In the genomic region with DNA sequence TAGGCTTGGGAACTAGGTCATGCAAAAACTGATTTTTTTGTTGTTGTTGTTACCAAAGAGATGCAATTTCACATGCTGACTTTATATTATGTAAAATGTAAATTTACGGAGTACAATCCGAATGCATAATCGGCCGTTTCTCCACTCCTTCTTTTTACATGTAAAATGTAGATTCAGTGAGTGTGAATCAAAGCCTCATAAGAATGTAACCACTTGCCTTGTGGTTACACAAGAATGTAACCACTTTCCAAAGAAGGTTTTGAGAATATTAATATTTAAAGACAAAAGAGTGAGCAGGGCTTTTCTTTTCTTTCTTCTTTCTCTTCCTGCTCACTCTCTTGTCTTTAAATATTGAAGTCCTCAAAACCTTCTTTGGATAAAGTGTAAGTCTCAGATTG, we compare ENCODE assay signal across 25 cellular contexts. TPM values are rescaled to one million over a fixed set of nuclear protein-coding genes. Genes with fewer than 3 reads are reported as not detected.
DNase-seq lines count a peak whose midpoint lies in the region; ATAC-seq and TF ChIP-seq lines count a peak whose summit lies in the region.
"Had no signal": no experiment of that assay in that cellular context is flagged by ENCODE, and none has a peak within 500 bp of the region (broad histone marks: within the 10 kb centered on the region; RNA-seq: fewer than 3 reads in every experiment).

No MANE protein-coding gene starts in this region.

- no peak for TF ChIP-seq CTCF in GM23338 (conservative IDR thresholded peaks at IDR 0.05; ENCODE audit: low read depth in 2 of 2)
- no peak for TF ChIP-seq CTCF in WTC11 (IDR thresholded peaks at IDR 0.05)
- no peak for TF ChIP-seq CTCF in fibroblast of villous mesenchyme (IDR thresholded peaks at IDR 0.05; ENCODE audit: insufficient read depth, low read depth, low read length)
- TF ChIP-seq CTCF in CD4-positive, alpha-beta T cell (IDR thresholded peaks at IDR 0.05): no peak
- no peak for TF ChIP-seq CTCF in right atrium auricular region (IDR thresholded peaks at IDR 0.05)

- no peaks in the 10 kb centered on the region for H3K27me3 Mint-ChIP-seq in GM23338 (ENCODE audit: insufficient read depth, low read depth, poor library complexity)
- no peaks in the 10 kb centered on the region for H3K27me3 Mint-ChIP-seq in WTC11 (ENCODE audit: low read depth)
- no peaks in the 10 kb centered on the region for H3K27me3 Mint-ChIP-seq in CD4-positive, alpha-beta T cell

- no peaks in the 10 kb centered on the region for H3K9me3 ChIP-seq in CD4-positive, alpha-beta T cell (ENCODE audit: control insufficient read depth, low read length)
- H3K9me3 ChIP-seq in right atrium auricular region: no peaks in the 10 kb centered on the region
- H3K9me3 ChIP-seq: body of pancreas, Caco-2, SK-N-SH, upper lobe of right lung had no signal

- H3K4me3 Mint-ChIP-seq in GM23338 (0 out of 3 replicates have a peak overlapping the region, but pooled peaks have one; percentile 42), WTC11 (peak overlapping the region; percentile 47; the same call in 1 of the 2 replicates)
- no peak overlapping the region for H3K4me3 Mint-ChIP-seq in CD4-positive, alpha-beta T cell
- H3K4me3 Mint-ChIP-seq: activated T-helper 1 cell treated with anti-CD3 and anti-CD28 coated beads, Interleukin-12 subunit alpha, Interleukin-12 subunit beta, Interleukin-2, Interleukin-4 antibody, amounts not matched to agents 30 ng/mL and 10 ng/mL and 1 ng/mL, durations not matched to agents 14 hours and 24 hours and 36 hours; stimulated activated effector memory CD8-positive, alpha-beta T cell treated with anti-CD3 and anti-CD28 coated beads, Interleukin-12 subunit alpha, Interleukin-12 subunit beta, amount 100 ng/mL, for 72 hours had no signal

- peak; percentile 21; the same call in 1 of the 3 replicates for ATAC-seq in GM23338
- no peak for ATAC-seq in WTC11
- ATAC-seq in CD4-positive, alpha-beta T cell (ENCODE audit: poor library complexity): no peak
- ATAC-seq: body of pancreas; left cardiac atrium; stimulated activated effector memory CD8-positive, alpha-beta T cell treated with anti-CD3 and anti-CD28 coated beads, Interleukin-12 subunit alpha, Interleukin-12 subunit beta, amount 100 ng/mL, for 72 hours; upper lobe of right lung had no signal

- peak overlapping the region; percentile 11; the same call in 1 of the 2 replicates for H3K4me3 ChIP-seq in GM23338
- H3K4me3 ChIP-seq in fibroblast of villous mesenchyme (ENCODE audit: low read depth, low read length): no peak overlapping the region
- no peak overlapping the region for H3K4me3 ChIP-seq in right atrium auricular region
- H3K4me3 ChIP-seq: body of pancreas, dorsolateral prefrontal cortex, hepatocyte, skin epidermis, upper lobe of right lung had no signal

- POLR2A ChIA-PET in WTC11 (lab: Charles Lee): no interaction called here
- POLR2A ChIA-PET in CD4-positive, alpha-beta T cell (lab: Charles Lee): no interaction called here

- no peaks in the 10 kb centered on the region for H3F3A ChIP-seq in GM23338 (replicated peaks; ENCODE audit: low read depth)

- H3K4me2 ChIP-seq in GM23338: peak overlapping the region; percentile 68
- H3K4me2 ChIP-seq: hepatocyte, SK-N-SH had no signal

- H4K20me1 ChIP-seq in GM23338 (replicated peaks; ENCODE audit: insufficient read depth): no peaks in the 10 kb centered on the region

- H3K36me3 ChIP-seq in GM23338 (ENCODE audit: insufficient read depth) (no peaks in the 10 kb centered on the region), right atrium auricular region (no peaks in the 10 kb centered on the region)
- H3K36me3 ChIP-seq: upper lobe of right lung had no signal

- H2AFZ ChIP-seq in GM23338: no peak overlapping the region
- H2AFZ ChIP-seq: hepatocyte had no signal

- 0 out of 2 replicates have a peak, but pooled peaks cover 5% of the 10 kb centered on the region for H3K9me2 ChIP-seq in GM23338 (ENCODE audit: insufficient read depth)
- H3K9me2 ChIP-seq: SK-N-SH had no signal

- H3K4me1 Mint-ChIP-seq in GM23338 (peaks cover 47% of the 10 kb centered on the region), WTC11 (peaks cover 56% of the 10 kb centered on the region)
- H3K4me1 Mint-ChIP-seq in CD4-positive, alpha-beta T cell (ENCODE audit: low read depth): peaks cover 13% of the 10 kb centered on the region

- H3K27ac Mint-ChIP-seq in GM23338: peak overlapping the region; percentile 96
- H3K27ac Mint-ChIP-seq in WTC11: peak overlapping the region; percentile 97
- no peak overlapping the region for H3K27ac Mint-ChIP-seq in CD4-positive, alpha-beta T cell
- H3K27ac Mint-ChIP-seq: activated T-helper 1 cell treated with anti-CD3 and anti-CD28 coated beads, Interleukin-12 subunit alpha, Interleukin-12 subunit beta, Interleukin-2, Interleukin-4 antibody, amounts not matched to agents 30 ng/mL and 10 ng/mL and 1 ng/mL, durations not matched to agents 14 hours and 24 hours and 36 hours; stimulated activated effector memory CD8-positive, alpha-beta T cell treated with anti-CD3 and anti-CD28 coated beads, Interleukin-12 subunit alpha, Interleukin-12 subunit beta, amount 100 ng/mL, for 72 hours had no signal

- no peaks in the 10 kb centered on the region for H3K79me2 ChIP-seq in GM23338 (replicated peaks; ENCODE audit: insufficient read depth)
- H3K79me2 ChIP-seq: hepatocyte had no signal

- in situ Hi-C loops in ACHN (cut with HindIII; ENCODE audit: low pct_ligation_motif_present, low pct_unique_long_range_greater_than_20kb, low sequenced_read_pairs): no loop called here

- H3K4me1 ChIP-seq in GM23338 (ENCODE audit: insufficient read depth): peaks cover 52% of the 10 kb centered on the region
- H3K4me1 ChIP-seq in right atrium auricular region: no peaks in the 10 kb centered on the region
- H3K4me1 ChIP-seq: body of pancreas, Caco-2, upper lobe of right lung had no signal

- intact Hi-C loops in CD4-positive, alpha-beta T cell (cut with DNase I, micrococcal nuclease): no loop called here

- peaks cover 19% of the 10 kb centered on the region for H3K9me3 Mint-ChIP-seq in GM23338
- peaks cover 19% of the 10 kb centered on the region for H3K9me3 Mint-ChIP-seq in WTC11
- no peaks in the 10 kb centered on the region for H3K9me3 Mint-ChIP-seq in CD4-positive, alpha-beta T cell

- H3K27ac ChIP-seq in GM23338 (ENCODE audit: low read depth): peak overlapping the region; percentile 94
- no peak overlapping the region for H3K27ac ChIP-seq in CD4-positive, alpha-beta T cell (ENCODE audit: low read depth, low read length)
- no peak overlapping the region for H3K27ac ChIP-seq in right atrium auricular region
- H3K27ac ChIP-seq: body of pancreas, dorsolateral prefrontal cortex, hepatocyte, skin epidermis, upper lobe of right lung had no signal

- CTCF ChIA-PET in WTC11 (lab: Charles Lee): no interaction called here
- CTCF ChIA-PET in CD4-positive, alpha-beta T cell (lab: Charles Lee): interaction anchor here (1.3 kb wide), 1 partner anchor 37 kb away, joined by 3 read pairs; no protein-coding TSS in a partner anchor

- H3K36me3 Mint-ChIP-seq in GM23338 (ENCODE audit: low read depth) (peaks cover 19% of the 10 kb centered on the region), WTC11 (peaks cover 14% of the 10 kb centered on the region)
- H3K36me3 Mint-ChIP-seq in CD4-positive, alpha-beta T cell (ENCODE audit: low read depth): no peaks in the 10 kb centered on the region
- H3K36me3 Mint-ChIP-seq: stimulated activated effector memory CD8-positive, alpha-beta T cell treated with anti-CD3 and anti-CD28 coated beads, Interleukin-12 subunit alpha, Interleukin-12 subunit beta, amount 100 ng/mL, for 72 hours had no signal

- DNase-seq in ACHN (peak; percentile 8), GM23338 (ENCODE audit: low spot score) (no peak), WTC11 (ENCODE audit: low spot score) (no peak), fibroblast of villous mesenchyme (ENCODE audit: low read depth) (peak; percentile 46), NK-92 (lab: John Stamatoyannopoulos, UW; ENCODE audit: unreplicated experiment) (no peak), SIG-M5 treated with dmso at 0.1 percent for 504 hours (lab: John Stamatoyannopoulos, UW; ENCODE audit: unreplicated experiment) (no peak), right atrium auricular region (ENCODE audit: low spot score) (no peak)
- DNase-seq in CD4-positive, alpha-beta T cell: no peak
- DNase-seq: activated CD4-positive, alpha-beta T cell treated with anti-CD3 and anti-CD28 coated beads for 48 hours; body of pancreas; Caco-2; dorsolateral prefrontal cortex; left cardiac atrium; NCI-H1694 treated with DMSO at 0.1 percent for 48 hours; SK-N-SH; upper lobe of right lung had no signal

- H3K27me3 ChIP-seq in GM23338 (ENCODE audit: insufficient read depth): no peaks in the 10 kb centered on the region
- no peaks in the 10 kb centered on the region for H3K27me3 ChIP-seq in CD4-positive, alpha-beta T cell (ENCODE audit: control insufficient read depth, insufficient read depth, low read length)
- no peaks in the 10 kb centered on the region for H3K27me3 ChIP-seq in right atrium auricular region
- H3K27me3 ChIP-seq: body of pancreas, hepatocyte, upper lobe of right lung had no signal

TF ChIP-seq in GM23338, 12 proteins besides CTCF, POLR2A, EP300 and RAD21 (continues in another document):
- TF ChIP-seq NANOG (IDR thresholded peaks at IDR 0.05; ENCODE audit: borderline replicate concordance) (no peak), JUNB (IDR thresholded peaks at IDR 0.05; ENCODE audit: unreplicated experiment) (no peak), EZH2 (IDR thresholded peaks at IDR 0.05; ENCODE audit: low read depth, unreplicated experiment) (no peak)

RNA-seq across cellular contexts. Expression of a gene that starts 26.6 kb away (rescaled TPM):
- not detected in 2 replicates for total RNA-seq in GM23338 (2014; rRNA removed; shearing (Covaris generic))
- 0.12 TPM in 1 of 2 replicates, not detected in the other for polyA plus RNA-seq in GM23338 (2016; fragmentation: Nextera tagmentation; extraction: Ambion mirVana)
- total RNA-seq in WTC11 (2021) (0.34 to 0.60 TPM (median 0.42 TPM) in 3 replicates), fibroblast of villous mesenchyme (not detected in 2 replicates), right atrium auricular region (1 to 10 TPM; 1.7 to 2.6 TPM)
- 100 to 1,000 TPM; 631 to 659 TPM for total RNA-seq in CD4-positive, alpha-beta T cell
- total RNA-seq: Caco-2, G401, NCI-H460, osteocyte had no signal
- polyA plus RNA-seq: AG04450, SK-N-SH had no signal

RNA-seq across cellular contexts. Expression of a gene that starts 39.9 kb away (rescaled TPM):
- not detected in 2 replicates for total RNA-seq in GM23338 (2014; rRNA removed; shearing (Covaris generic))
- 0.50 TPM in 1 of 2 replicates, not detected in the other for polyA plus RNA-seq in GM23338 (2016; fragmentation: Nextera tagmentation; extraction: Ambion mirVana)
- not detected in 3 replicates for total RNA-seq in WTC11 (2021)
- 0.32 and 0.43 TPM in 2 replicates for total RNA-seq in fibroblast of villous mesenchyme
- under 1 TPM in 1 of 2 experiments, not detected in 1; 0.44 TPM for total RNA-seq in CD4-positive, alpha-beta T cell
- under 1 TPM in 1 of 2 donors, not detected in 1; 0.47 TPM for total RNA-seq in right atrium auricular region
- total RNA-seq: activated T-helper 1 cell treated with anti-CD3 and anti-CD28 coated beads, Interleukin-12 subunit alpha, Interleukin-12 subunit beta, Interleukin-2, Interleukin-4 antibody, amounts not matched to agents 30 ng/mL and 10 ng/mL and 1 ng/mL, durations not matched to agents 14 hours and 24 hours and 36 hours; body of pancreas; Caco-2; G401; hepatocyte; OCI-LY7; osteocyte had no signal
- polyA plus RNA-seq: AG04450, hepatocyte, SK-N-SH had no signal

RNA-seq across cellular contexts. Expression of a gene that starts 54.4 kb away (rescaled TPM):
- total RNA-seq in GM23338 (2014; rRNA removed; shearing (Covaris generic)): not detected in 2 replicates
- polyA plus RNA-seq in GM23338 (2016; fragmentation: Nextera tagmentation; extraction: Ambion mirVana): not detected in 2 replicates
- total RNA-seq in WTC11 (2021) (not detected in 3 replicates), fibroblast of villous mesenchyme (not detected in 2 replicates), right atrium auricular region (not detected)
- total RNA-seq in CD4-positive, alpha-beta T cell: 1 to 10 TPM in 1 of 2 experiments, under 1 TPM in 1; 0.44 to 1.7 TPM
- total RNA-seq: body of pancreas, Caco-2, G401, hepatocyte, NCI-H460, osteocyte had no signal
- polyA plus RNA-seq: AG04450, hepatocyte, SK-N-SH had no signal

Comparison
In these comparisons a context has a peak if more than half of its experiments do, and no peak if none do; other contexts are left out.
1. DNase-seq: peak in ACHN (single experiment) and fibroblast of villous mesenchyme (single experiment); none in GM23338 (single experiment), WTC11 (single experiment), NK-92 (single experiment), SIG-M5 treated with dmso at 0.1 percent for 504 hours (single experiment), CD4-positive, alpha-beta T cell (0 of 10) and right atrium auricular region (single experiment).
2. RNA of a gene that starts 26.6 kb away (total RNA-seq): 631 to 659 TPM in CD4-positive, alpha-beta T cell; 1.7 to 2.6 TPM in right atrium auricular region, 0.34 to 0.60 TPM in WTC11, not detected in GM23338 and not detected in fibroblast of villous mesenchyme; every median in the first group is over 100 times any median in the second.